8 cellular contexts compared by ENCODE assay signal in genomic region chr14:50666772-50667490, GRCh38. TPM values are rescaled to one million over a fixed set of nuclear protein-coding genes. Genes with fewer than 3 reads are reported as not detected.
A peak's percentile ranks its signal among the peaks of the same experiment; 100 is the strongest.
DNase-seq lines count a peak whose midpoint lies in the region; ATAC-seq and TF ChIP-seq lines count a peak whose summit lies in the region.

No MANE protein-coding gene starts in this region.

- no peaks in the 10 kb centered on the region for H3K36me3 ChIP-seq in right atrium auricular region

- H3K27me3 ChIP-seq in right atrium auricular region: no peaks in the 10 kb centered on the region

- no peaks in the 10 kb centered on the region for H3K9me3 Mint-ChIP-seq in activated naive CD8-positive, alpha-beta T cell treated with anti-CD3 and anti-CD28 coated beads, Interleukin-2, amount 50 U/mL, for 24 hours

- no peaks in the 10 kb centered on the region for H3K9me3 ChIP-seq in right atrium auricular region

- H3K36me3 Mint-ChIP-seq in activated naive CD8-positive, alpha-beta T cell treated with anti-CD3 and anti-CD28 coated beads, Interleukin-2, amount 50 U/mL, for 24 hours (ENCODE audit: low read depth): peaks cover 14% of the 10 kb centered on the region

- H3K4me1 Mint-ChIP-seq in activated naive CD8-positive, alpha-beta T cell treated with anti-CD3 and anti-CD28 coated beads, Interleukin-2, amount 50 U/mL, for 24 hours: peaks cover 16% of the 10 kb centered on the region

- H3K27ac ChIP-seq in 22Rv1 (peak overlapping the region; percentile 92), right atrium auricular region (peak overlapping the region; percentile 94 to 97)

- peaks cover 0 to 25% of the 10 kb centered on the region in 2 donors for H3K4me1 ChIP-seq in right atrium auricular region

- DNase-seq in G401 (ENCODE audit: low spot score): peak; percentile 46
- DNase-seq in NCI-H510A (lab: John Stamatoyannopoulos, UW): peak; percentile 27
- peak; percentile 20 for DNase-seq in activated naive CD8-positive, alpha-beta T cell treated with anti-CD3 and anti-CD28 coated beads, Interleukin-2, amount 50 U/mL, for 24 hours
- peak; percentile 68 for DNase-seq in right atrium auricular region (ENCODE audit: low spot score)
- peak; percentile 76 for DNase-seq in renal cortical epithelial cell (ENCODE audit: low read depth)

- in situ Hi-C loops in G401 (cut with HindIII; ENCODE audit: low sequenced_read_pairs): no loop called here

- TF ChIP-seq CTCF in 22Rv1 (IDR thresholded peaks at IDR 0.05) (no peak), right atrium auricular region (IDR thresholded peaks at IDR 0.05) (no peak)

- H3K4me3 Mint-ChIP-seq in activated naive CD8-positive, alpha-beta T cell treated with anti-CD3 and anti-CD28 coated beads, Interleukin-2, amount 50 U/mL, for 24 hours: no peak overlapping the region

- ATAC-seq in activated naive CD8-positive, alpha-beta T cell treated with anti-CD3 and anti-CD28 coated beads, Interleukin-2, amount 50 U/mL, for 24 hours: no peak
- ATAC-seq in GM18868 (IDR thresholded peaks at IDR 0.05; ENCODE audit: unreplicated experiment) (no peak), GM21390 (IDR thresholded peaks at IDR 0.05; ENCODE audit: unreplicated experiment) (no peak)

- H3K4me3 ChIP-seq in right atrium auricular region: peak overlapping the region; percentile 68 to 78

- peak overlapping the region; percentile 70 for H3K27ac Mint-ChIP-seq in activated naive CD8-positive, alpha-beta T cell treated with anti-CD3 and anti-CD28 coated beads, Interleukin-2, amount 50 U/mL, for 24 hours

- no peaks in the 10 kb centered on the region for H3K27me3 Mint-ChIP-seq in activated naive CD8-positive, alpha-beta T cell treated with anti-CD3 and anti-CD28 coated beads, Interleukin-2, amount 50 U/mL, for 24 hours

RNA-seq across cellular contexts. Expression of gene SAV1, which starts 1.2 kb away (rescaled TPM):
- 28.8 and 29.8 TPM in 2 replicates for total RNA-seq in G401 (2014; rRNA removed; shearing (Covaris generic))
- total RNA-seq in right atrium auricular region (10 to 100 TPM; 25.4 to 29.7 TPM), renal cortical epithelial cell (32.3 and 32.6 TPM in 2 replicates)

Comparison
In these comparisons a context has a peak if more than half of its experiments do, and no peak if none do; other contexts are left out.
1. DNase-seq: peak in every context shown above with its lines; median percentile 76 in renal cortical epithelial cell; 68 in right atrium auricular region; 46 in G401; 27 in NCI-H510A; 20 in activated naive CD8-positive, alpha-beta T cell treated with anti-CD3 and anti-CD28 coated beads, Interleukin-2, amount 50 U/mL, for 24 hours.